9 cellular contexts compared by ENCODE assay signal in the genomic region with DNA sequence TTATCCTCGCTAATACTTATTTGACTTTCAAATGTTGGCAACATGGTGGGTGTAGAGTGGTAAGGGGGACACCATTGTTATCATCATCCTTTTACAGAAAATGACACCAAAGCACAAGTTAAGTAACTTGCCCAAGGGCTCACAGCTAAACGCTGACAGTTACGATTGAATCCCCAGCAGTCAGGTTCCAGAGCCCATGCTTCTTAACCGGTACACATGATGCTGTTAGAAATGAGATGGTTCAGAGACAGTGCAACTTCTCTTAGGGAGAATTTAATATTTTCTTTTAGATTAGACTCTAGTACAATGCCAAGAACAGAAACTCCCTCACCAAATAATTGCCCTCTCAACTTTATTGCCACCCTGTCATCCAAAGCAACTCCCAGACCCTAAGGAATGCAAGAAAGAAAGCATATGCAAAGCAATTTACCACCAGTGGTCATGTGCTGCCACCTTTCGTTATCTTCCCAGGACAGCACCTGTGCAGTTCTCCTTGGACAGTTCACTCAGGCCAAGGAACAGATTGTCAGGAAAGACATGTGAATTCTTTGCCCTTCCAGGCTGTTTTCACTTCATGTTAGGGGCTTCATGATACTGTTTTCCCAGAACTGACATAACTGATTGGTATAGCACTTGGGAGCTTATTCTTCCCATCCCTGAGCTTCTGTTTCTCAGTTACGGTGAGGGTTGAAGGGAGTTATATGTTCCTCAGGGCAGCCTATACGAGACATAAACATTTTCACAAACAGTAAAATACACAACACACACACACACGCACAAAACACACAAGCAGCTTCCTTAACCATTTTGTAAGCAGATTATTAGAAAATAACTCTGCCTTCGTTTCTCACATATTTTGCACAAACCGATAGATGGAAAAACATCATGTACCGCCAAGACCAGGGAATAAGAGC. TPM values are rescaled to one million over a fixed set of nuclear protein-coding genes. Genes with fewer than 3 reads are reported as not detected.
DNase-seq lines count a peak whose midpoint lies in the region; ATAC-seq and TF ChIP-seq lines count a peak whose summit lies in the region.
"Had no signal": no experiment of that assay in that cellular context is flagged by ENCODE, and none has a peak within 500 bp of the region (broad histone marks: within the 10 kb centered on the region; RNA-seq: fewer than 3 reads in every experiment).

No MANE protein-coding gene starts in this region.

- no peak overlapping the region for H2BK5ac ChIP-seq in mesendoderm (ENCODE audit: low read length)

- H4K20me1 ChIP-seq in BLaER1: peaks cover 23% of the 10 kb centered on the region; the same call in 1 of the 2 replicates

- H3K4me2 ChIP-seq in BLaER1 (0 out of 2 replicates have a peak overlapping the region, but pooled peaks have one; percentile 0), mesendoderm (ENCODE audit: low read length) (no peak overlapping the region)

- H3K79me1 ChIP-seq in mesendoderm (ENCODE audit: low read length): no peaks in the 10 kb centered on the region

- H3K27me3 ChIP-seq in BLaER1 (no peaks in the 10 kb centered on the region), brain microvascular endothelial cell (replicated peaks) (no peaks in the 10 kb centered on the region), mesendoderm (ENCODE audit: insufficient read depth, low read length, poor library complexity) (no peaks in the 10 kb centered on the region)

- peak; percentile 52 for DNase-seq in NOMO-1 treated with DMSO at 0.1 percent for 48 hours (lab: John Stamatoyannopoulos, UW; ENCODE audit: unreplicated experiment)
- DNase-seq in brain microvascular endothelial cell: peak; percentile 16
- peak; percentile 74 for DNase-seq in mesendoderm

- no peak for ATAC-seq in HG03457 (IDR thresholded peaks at IDR 0.05; ENCODE audit: unreplicated experiment)
- no peak for ATAC-seq in GM18517 (IDR thresholded peaks at IDR 0.05; ENCODE audit: unreplicated experiment)
- no peak for ATAC-seq in GM21737 (IDR thresholded peaks at IDR 0.05; ENCODE audit: unreplicated experiment)

- H4K5ac ChIP-seq in mesendoderm (ENCODE audit: low read length): no peak overlapping the region

- no peak overlapping the region for H2AK5ac ChIP-seq in mesendoderm (ENCODE audit: low read length)

- H3K18ac ChIP-seq in mesendoderm (ENCODE audit: low read length): no peak overlapping the region

- peaks cover 30% of the 10 kb centered on the region for H3K36me3 ChIP-seq in BLaER1
- no peaks in the 10 kb centered on the region for H3K36me3 ChIP-seq in brain microvascular endothelial cell (replicated peaks)
- H3K36me3 ChIP-seq in mesendoderm (ENCODE audit: control insufficient read depth, insufficient read depth, low read length): no peaks in the 10 kb centered on the region
- H3K36me3 ChIP-seq: SJCRH30 had no signal

- H3K23ac ChIP-seq in mesendoderm (ENCODE audit: low read length): no peak overlapping the region

- H3K9ac ChIP-seq in BLaER1 (no peak overlapping the region), mesendoderm (ENCODE audit: low read length) (no peak overlapping the region)

- H3K4me1 ChIP-seq in BLaER1: peaks cover 82% of the 10 kb centered on the region
- peaks cover 3% of the 10 kb centered on the region for H3K4me1 ChIP-seq in mesendoderm (ENCODE audit: control insufficient read depth, low read depth, low read length)
- H3K4me1 ChIP-seq: SJCRH30 had no signal

- H3K56ac ChIP-seq in mesendoderm (ENCODE audit: low read length): no peak overlapping the region

- H2BK15ac ChIP-seq in mesendoderm (replicated peaks; ENCODE audit: low read depth): no peak overlapping the region

- TF ChIP-seq CTCF in GM12872 (IDR thresholded peaks at IDR 0.05; ENCODE audit: insufficient read depth, low read depth, low read length) (peak; percentile 82), brain microvascular endothelial cell (IDR thresholded peaks at IDR 0.05; ENCODE audit: low read depth, low read length, missing control alignments) (peak; percentile 62)

- H3K4ac ChIP-seq in mesendoderm (ENCODE audit: low read depth, low read length): no peak overlapping the region

- H3K9me3 ChIP-seq in BLaER1: no peaks in the 10 kb centered on the region
- H3K9me3 ChIP-seq: SJCRH30 had no signal

- H4K8ac ChIP-seq in mesendoderm (ENCODE audit: low read depth, low read length): no peak overlapping the region

- H3K4me3 ChIP-seq in BLaER1 (no peak overlapping the region), brain microvascular endothelial cell (ENCODE audit: low read depth, low read length) (no peak overlapping the region), mesendoderm (ENCODE audit: low read length) (no peak overlapping the region)
- H3K4me3 ChIP-seq: SJCRH30 had no signal

- in situ Hi-C loops in brain microvascular endothelial cell (cut with HindIII; ENCODE audit: low pct_ligation_motif_present, low sequenced_read_pairs): no loop called here

- H3K79me2 ChIP-seq in mesendoderm (ENCODE audit: control insufficient read depth, insufficient read depth, low read length): no peaks in the 10 kb centered on the region

- no CpG with 5 or more reads among the region's 11 CpGs for WGBS in mesendoderm (ENCODE audit: extremely low coverage, insufficient coverage, low lambda C conversion rate)

- H3K27ac ChIP-seq in BLaER1 (no peak overlapping the region), brain microvascular endothelial cell (no peak overlapping the region), mesendoderm (ENCODE audit: low read depth, low read length) (no peak overlapping the region)
- H3K27ac ChIP-seq: SJCRH30 had no signal

- H2BK120ac ChIP-seq in mesendoderm (ENCODE audit: low read depth, low read length): no peak overlapping the region

RNA-seq across cellular contexts. Expression of a gene that starts 5.1 kb away (rescaled TPM):
- polyA plus RNA-seq in mesendoderm (2013, experiment 1 of 2): 10.8 TPM
- polyA plus RNA-seq in mesendoderm (2013, experiment 2 of 2): 9.8 TPM

RNA-seq across cellular contexts. Expression of a gene that starts 7.0 kb away (rescaled TPM):
- polyA plus RNA-seq in mesendoderm (2013, experiment 1 of 2): 1.4 TPM
- polyA plus RNA-seq in mesendoderm (2013, experiment 2 of 2): 1.1 TPM

RNA-seq across cellular contexts. Expression of a gene that starts 20.6 kb away (rescaled TPM):
- 162 TPM for polyA plus RNA-seq in mesendoderm (2013, experiment 1 of 2)
- polyA plus RNA-seq in mesendoderm (2013, experiment 2 of 2): 162 TPM

Comparison
In these comparisons a context has a peak if more than half of its experiments do, and no peak if none do; other contexts are left out.
1. DNase-seq: peak in every context shown above with its lines; median percentile 74 in mesendoderm; 52 in NOMO-1 treated with DMSO at 0.1 percent for 48 hours; 16 in brain microvascular endothelial cell.